Comparison of ENCODE assay signal across 20 cellular contexts in genomic region chr10:49107890-49108274, GRCh38. TPM values are rescaled to one million over a fixed set of nuclear protein-coding genes. Genes with fewer than 3 reads are reported as not detected.
DNase-seq lines count a peak whose midpoint lies in the region; TF ChIP-seq lines count a peak whose summit lies in the region.
"Had no signal": no experiment of that assay in that cellular context is flagged by ENCODE, and none has a peak within 500 bp of the region (broad histone marks: within the 10 kb centered on the region; RNA-seq: fewer than 3 reads in every experiment).

No MANE protein-coding gene starts in this region.

- TF ChIP-seq CTCF in adrenal gland (IDR thresholded peaks at IDR 0.05) (no peak), tibial artery (IDR thresholded peaks at IDR 0.05) (no peak)

- H3K4me3 ChIP-seq in adrenal gland (no peak overlapping the region), tibial artery (no peak overlapping the region)
- H3K4me3 ChIP-seq: A549, BLaER1, GM12878 had no signal

- TF ChIP-seq POLR2A in adrenal gland (IDR thresholded peaks at IDR 0.05) = no peak

- H3K9me3 ChIP-seq in adrenal gland (replicated peaks in 1 of 3) = no peaks in the 10 kb centered on the region
- H3K9me3 ChIP-seq in tibial artery = no peaks in the 10 kb centered on the region
- H3K9me3 ChIP-seq: A549, BLaER1 had no signal

- 90 to 94% (median 90%) methylated on average over 8 of the region's 8 CpGs; no CpG with 5 or more reads in 1 of the 4 donors for WGBS in adrenal gland, 4 donors

- peak overlapping the region in 3 of 5 donors; percentile 48 to 73 (median 59) for H3K27ac ChIP-seq in adrenal gland
- H3K27ac ChIP-seq in tibial artery = peak overlapping the region; percentile 67 to 78
- H3K27ac ChIP-seq: 22Rv1, A549, BLaER1 had no signal

- H3K36me3 ChIP-seq in adrenal gland (replicated peaks in 1 of 2) (peaks cover 0 to 9% of the 10 kb centered on the region in 2 donors), tibial artery (no peaks in the 10 kb centered on the region)
- H3K36me3 ChIP-seq: BLaER1 had no signal

- DNase-seq in activated CD8-positive, alpha-beta memory T cell treated with anti-CD3 and anti-CD28 coated beads, Interleukin-2, amount 50 U/mL, for 48 hours = peak; percentile 28
- no peak for DNase-seq in activated CD8-positive, alpha-beta memory T cell treated with anti-CD3 and anti-CD28 coated beads, Interleukin-2, amount 50 U/mL, for 4 hours
- DNase-seq in adrenal gland (no peak), islet precursor cell (peak; percentile 20), tibial artery (no peak), NCI-H187 (lab: John Stamatoyannopoulos, UW) (no peak), NCI-H1436 (lab: John Stamatoyannopoulos, UW) (no peak)
- DNase-seq: Calu3; CD8-positive, alpha-beta T cell; DMS53; DND-41; EL; GOT3; H9 had no signal

- intact Hi-C loops in adrenal gland (cut with DNase I) = no loop called here
- intact Hi-C loops in tibial artery (cut with DNase I; ENCODE audit: low total_unique reads) = no loop called here

- H3K4me1 ChIP-seq in adrenal gland (replicated peaks in 1 of 2) (peaks cover 53 to 85% of the 10 kb centered on the region in 2 donors), tibial artery (peaks cover 5 to 94% (median 79%) of the 10 kb centered on the region in 4 donors)
- H3K4me1 ChIP-seq: A549, BLaER1 had no signal

- no peaks in the 10 kb centered on the region for H3K27me3 ChIP-seq in adrenal gland
- H3K27me3 ChIP-seq in tibial artery = no peaks in the 10 kb centered on the region
- H3K27me3 ChIP-seq: BLaER1 had no signal

RNA-seq across cellular contexts. Expression of gene VSTM4, which starts 7.4 kb away (rescaled TPM):
- total RNA-seq in adrenal gland = 100 to 1,000 TPM in 2 of 8 donors, 10 to 100 TPM in 6; 57.9 to 136 (median 78.6) TPM
- polyA plus RNA-seq in adrenal gland = 10 to 100 TPM; 15.1 to 57.1 (median 23.6) TPM
- total RNA-seq: Calu3; CD8-positive, alpha-beta T cell; G401; GM12878 had no signal

RNA-seq across cellular contexts. Expression of gene FAM170B, which starts 25.9 kb away (rescaled TPM):
- total RNA-seq in adrenal gland = not detected
- not detected for polyA plus RNA-seq in adrenal gland
- total RNA-seq: Calu3; CD8-positive, alpha-beta T cell; G401; GM12878; H9 had no signal
- polyA plus RNA-seq: A549, AG04450, GM12878 had no signal

Comparison
In these comparisons a context has a peak if more than half of its experiments do, and no peak if none do; other contexts are left out.
1. DNase-seq: peak in activated CD8-positive, alpha-beta memory T cell treated with anti-CD3 and anti-CD28 coated beads, Interleukin-2, amount 50 U/mL, for 48 hours (single experiment) and islet precursor cell (single experiment); none in activated CD8-positive, alpha-beta memory T cell treated with anti-CD3 and anti-CD28 coated beads, Interleukin-2, amount 50 U/mL, for 4 hours (single experiment), adrenal gland (0 of 7), tibial artery (0 of 2), NCI-H187 (0 of 2) and NCI-H1436 (single experiment).